10 cellular contexts compared by ENCODE assay signal in genomic region chr12:11813422-11813813, GRCh38.
DNase-seq lines count a peak whose midpoint lies in the region; ATAC-seq and TF ChIP-seq lines count a peak whose summit lies in the region.
"Had no signal": no experiment of that assay in that cellular context is flagged by ENCODE, and none has a peak within 500 bp of the region (broad histone marks: within the 10 kb centered on the region; RNA-seq: fewer than 3 reads in every experiment).

No MANE protein-coding gene starts in this region.

- peak overlapping the region; percentile 46 to 80 (median 69) for H3K27ac ChIP-seq in body of pancreas
- H3K27ac ChIP-seq in thymus (ENCODE audit: low read depth) = peak overlapping the region; percentile 81
- H3K27ac ChIP-seq: 22Rv1 had no signal

- TF ChIP-seq POLR2A in body of pancreas (IDR thresholded peaks at IDR 0.05) = no peak

- intact Hi-C loops in body of pancreas (cut with DNase I) = no loop called here

- WGBS in body of pancreas, 2 donors = 16 to 25% methylated on average over 4 of the region's 4 CpGs
- WGBS in thymus = 4% methylated on average over 4 of the region's 4 CpGs

- ATAC-seq in body of pancreas (peak; percentile 27), memory B cell (ENCODE audit: low read depth) (no peak), HG03565 (IDR thresholded peaks at IDR 0.05; ENCODE audit: unreplicated experiment) (no peak), GM18511 (IDR thresholded peaks at IDR 0.05; ENCODE audit: unreplicated experiment) (no peak)

- no peaks in the 10 kb centered on the region for H3K9me3 Mint-ChIP-seq in memory B cell
- H3K9me3 Mint-ChIP-seq: activated naive CD4-positive, alpha-beta T cell treated with anti-CD3 and anti-CD28 coated beads, Interleukin-2, amount 50 U/mL, for 24 hours had no signal

- H3K36me3 Mint-ChIP-seq in memory B cell = peaks cover 2% of the 10 kb centered on the region

- H3K4me3 ChIP-seq in body of pancreas (no peak overlapping the region), thymus (ENCODE audit: low read length) (peak overlapping the region; percentile 42)

- peaks cover 50% of the 10 kb centered on the region for H3K4me1 ChIP-seq in body of pancreas
- peaks cover 28% of the 10 kb centered on the region for H3K4me1 ChIP-seq in thymus (ENCODE audit: control insufficient read depth, insufficient read depth, low read length)

- no peaks in the 10 kb centered on the region for H3K27me3 Mint-ChIP-seq in memory B cell
- H3K27me3 Mint-ChIP-seq: activated naive CD4-positive, alpha-beta T cell treated with anti-CD3 and anti-CD28 coated beads, Interleukin-2, amount 50 U/mL, for 24 hours had no signal

- H3K27me3 ChIP-seq in body of pancreas (no peaks in the 10 kb centered on the region), thymus (ENCODE audit: control insufficient read depth, insufficient read depth) (no peaks in the 10 kb centered on the region)

- H3K36me3 ChIP-seq in body of pancreas (replicated peaks in 1 of 2; ENCODE audit: insufficient read depth in 1 of 2, low read depth in 2 of 2) (no peaks in the 10 kb centered on the region), thymus (ENCODE audit: control insufficient read depth, insufficient read depth) (no peaks in the 10 kb centered on the region)

- TF ChIP-seq CTCF in body of pancreas (IDR thresholded peaks at IDR 0.05) = no peak

- peak overlapping the region; percentile 71 for H3K27ac Mint-ChIP-seq in memory B cell

- H3K9me3 ChIP-seq in body of pancreas = no peaks in the 10 kb centered on the region
- H3K9me3 ChIP-seq in thymus (ENCODE audit: control insufficient read depth) = no peaks in the 10 kb centered on the region

- H3K4me3 Mint-ChIP-seq in memory B cell = peak overlapping the region; percentile 43

- DNase-seq in NCI-H146 (lab: John Stamatoyannopoulos, UW) (peak; percentile 52), NCI-H146 treated with DMSO at 0.1 percent for 48 hours (lab: John Stamatoyannopoulos, UW; ENCODE audit: unreplicated experiment) (no peak), body of pancreas (no peak), memory B cell (ENCODE audit: low spot score in 2 of 2) (no peak), NCI-H2107 (lab: John Stamatoyannopoulos, UW) (no peak)

- peaks cover 41% of the 10 kb centered on the region for H3K4me1 Mint-ChIP-seq in memory B cell
